In the genomic region with DNA sequence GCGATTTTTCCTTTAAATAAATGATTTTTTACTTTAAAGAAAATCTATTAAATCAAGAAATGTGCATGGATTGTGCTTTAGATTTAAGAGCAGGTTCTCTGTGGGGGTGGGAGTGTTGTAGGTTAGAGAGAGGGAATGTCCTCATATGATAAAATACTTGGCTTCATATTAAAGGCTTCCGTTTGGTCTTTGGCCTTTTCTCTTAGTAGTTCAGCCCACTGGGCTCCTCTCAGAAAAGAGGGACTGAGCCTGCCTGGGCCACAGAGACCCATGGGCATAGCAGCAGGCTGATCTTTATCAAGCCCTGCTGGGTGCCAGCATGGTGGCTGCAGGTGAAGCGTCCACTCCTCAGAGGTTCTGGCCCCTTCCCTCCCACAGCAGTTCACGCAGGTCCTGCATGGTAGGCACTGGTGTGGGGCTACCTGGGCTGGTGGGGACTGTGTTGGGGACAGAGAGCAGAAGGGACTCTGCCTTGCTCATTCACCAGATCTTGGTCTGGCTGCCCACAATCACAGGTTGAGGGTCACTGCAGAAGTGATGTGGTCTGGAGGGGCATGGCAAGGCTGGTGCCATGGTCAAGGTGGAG, we compare ENCODE assay signal across 1 cellular context.
TF ChIP-seq lines count a peak whose summit lies in the region.

No MANE protein-coding gene starts in this region.

TF ChIP-seq in H1, 55 proteins besides CTCF, POLR2A, EP300 and RAD21:
- TF ChIP-seq POLR2AphosphoS5 (IDR thresholded peaks at IDR 0.05; ENCODE audit: low read depth, low read length) (no peak), TAF7 (optimal IDR thresholded peaks at IDR 0.05; ENCODE audit: borderline replicate concordance, low read depth, low read length) (no peak), SIN3A (conservative IDR thresholded peaks at IDR 0.05 in 1 of 2, IDR thresholded peaks at IDR 0.05 in 1 of 2; ENCODE audit: low read depth in 1 of 2, low read length in 2 of 2) (no peak), CHD1 (IDR thresholded peaks at IDR 0.05; ENCODE audit: low read depth, low read length) (no peak), CBX5 (IDR thresholded peaks at IDR 0.05; ENCODE audit: low read depth, low read length) (no peak), BCL11A (IDR thresholded peaks at IDR 0.05; ENCODE audit: low read depth in 2 of 2, low read length in 2 of 2) (no peak), CEBPB (IDR thresholded peaks at IDR 0.05; ENCODE audit: low read depth, low read length) (no peak), SP2 (IDR thresholded peaks at IDR 0.05; ENCODE audit: low read length) (no peak), EZH2 (IDR thresholded peaks at IDR 0.05; ENCODE audit: low read depth, low read length, severe bottlenecking) (no peak), CTBP2 (IDR thresholded peaks at IDR 0.05; ENCODE audit: borderline replicate concordance, insufficient read depth, insufficient read length, low read length) (no peak), YY1 (IDR thresholded peaks at IDR 0.05; ENCODE audit: low read depth, low read length) (no peak)
- TF ChIP-seq, protein P1, sequence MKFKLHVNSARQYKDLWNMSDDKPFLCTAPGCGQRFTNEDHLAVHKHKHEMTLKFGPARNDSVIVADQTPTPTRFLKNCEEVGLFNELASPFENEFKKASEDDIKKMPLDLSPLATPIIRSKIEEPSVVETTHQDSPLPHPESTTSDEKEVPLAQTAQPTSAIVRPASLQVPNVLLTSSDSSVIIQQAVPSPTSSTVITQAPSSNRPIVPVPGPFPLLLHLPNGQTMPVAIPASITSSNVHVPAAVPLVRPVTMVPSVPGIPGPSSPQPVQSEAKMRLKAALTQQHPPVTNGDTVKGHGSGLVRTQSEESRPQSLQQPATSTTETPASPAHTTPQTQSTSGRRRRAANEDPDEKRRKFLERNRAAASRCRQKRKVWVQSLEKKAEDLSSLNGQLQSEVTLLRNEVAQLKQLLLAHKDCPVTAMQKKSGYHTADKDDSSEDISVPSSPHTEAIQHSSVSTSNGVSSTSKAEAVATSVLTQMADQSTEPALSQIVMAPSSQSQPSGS (IDR thresholded peaks at IDR 0.05; ENCODE audit: low read length), result no peak
TF ChIP-seq in H1: peak in this region for 0.
